2 cellular contexts compared by ENCODE assay signal in genomic region chr2:55720417-55720816, GRCh38.
TF ChIP-seq lines count a peak whose summit lies in the region.

No MANE protein-coding gene starts in this region.

TF ChIP-seq in IMR-90, 13 proteins besides CTCF, POLR2A, EP300 and RAD21:
- TF ChIP-seq MAFK (IDR thresholded peaks at IDR 0.05; ENCODE audit: low read depth, low read length) (no peak), FOS (IDR thresholded peaks at IDR 0.05; ENCODE audit: low read depth, low read length) (no peak), BHLHE40 (IDR thresholded peaks at IDR 0.05; ENCODE audit: low read depth, low read length) (no peak), NFE2L2 (IDR thresholded peaks at IDR 0.05; ENCODE audit: low read depth, low read length) (no peak), SMC3 (IDR thresholded peaks at IDR 0.05; ENCODE audit: low read depth, low read length) (no peak), RCOR1 (IDR thresholded peaks at IDR 0.05; ENCODE audit: insufficient replicate concordance, low read length) (no peak), MXI1 (IDR thresholded peaks at IDR 0.05; ENCODE audit: borderline replicate concordance, low read depth, low read length) (no peak), RFX5 (IDR thresholded peaks at IDR 0.05; ENCODE audit: low read depth, low read length) (no peak), CHD1 (IDR thresholded peaks at IDR 0.05; ENCODE audit: low read depth, low read length) (no peak), CEBPB (IDR thresholded peaks at IDR 0.05; ENCODE audit: low read depth, low read length) (no peak), MAZ (IDR thresholded peaks at IDR 0.05; ENCODE audit: borderline replicate concordance, low read depth, low read length) (no peak)
- TF ChIP-seq, protein P1, sequence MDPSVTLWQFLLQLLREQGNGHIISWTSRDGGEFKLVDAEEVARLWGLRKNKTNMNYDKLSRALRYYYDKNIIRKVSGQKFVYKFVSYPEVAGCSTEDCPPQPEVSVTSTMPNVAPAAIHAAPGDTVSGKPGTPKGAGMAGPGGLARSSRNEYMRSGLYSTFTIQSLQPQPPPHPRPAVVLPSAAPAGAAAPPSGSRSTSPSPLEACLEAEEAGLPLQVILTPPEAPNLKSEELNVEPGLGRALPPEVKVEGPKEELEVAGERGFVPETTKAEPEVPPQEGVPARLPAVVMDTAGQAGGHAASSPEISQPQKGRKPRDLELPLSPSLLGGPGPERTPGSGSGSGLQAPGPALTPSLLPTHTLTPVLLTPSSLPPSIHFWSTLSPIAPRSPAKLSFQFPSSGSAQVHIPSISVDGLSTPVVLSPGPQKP (IDR thresholded peaks at IDR 0.05; ENCODE audit: borderline replicate concordance, low read depth, low read length), result no peak
- TF ChIP-seq, protein P2, sequence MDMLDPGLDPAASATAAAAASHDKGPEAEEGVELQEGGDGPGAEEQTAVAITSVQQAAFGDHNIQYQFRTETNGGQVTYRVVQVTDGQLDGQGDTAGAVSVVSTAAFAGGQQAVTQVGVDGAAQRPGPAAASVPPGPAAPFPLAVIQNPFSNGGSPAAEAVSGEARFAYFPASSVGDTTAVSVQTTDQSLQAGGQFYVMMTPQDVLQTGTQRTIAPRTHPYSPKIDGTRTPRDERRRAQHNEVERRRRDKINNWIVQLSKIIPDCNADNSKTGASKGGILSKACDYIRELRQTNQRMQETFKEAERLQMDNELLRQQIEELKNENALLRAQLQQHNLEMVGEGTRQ (IDR thresholded peaks at IDR 0.05; ENCODE audit: low read depth, low read length), result no peak

TF ChIP-seq in H1, 55 proteins besides CTCF, POLR2A, EP300 and RAD21:
- no peak for TF ChIP-seq CEBPB (IDR thresholded peaks at IDR 0.05; ENCODE audit: low read depth, low read length)
- no peak for TF ChIP-seq ZNF274 (IDR thresholded peaks at IDR 0.05; ENCODE audit: borderline replicate concordance, extremely low read depth, low read length)
- TF ChIP-seq CTBP2 (IDR thresholded peaks at IDR 0.05; ENCODE audit: borderline replicate concordance, insufficient read depth, insufficient read length, low read length), result no peak
- no peak for TF ChIP-seq SRF (IDR thresholded peaks at IDR 0.05; ENCODE audit: low read depth, low read length)
- TF ChIP-seq PHF8 (conservative IDR thresholded peaks at IDR 0.05; ENCODE audit: low read depth, low read length), result no peak
- no peak for TF ChIP-seq YY1 (IDR thresholded peaks at IDR 0.05; ENCODE audit: low read depth, low read length)
TF ChIP-seq in H1: peak in this region for 0.
